1 cellular context compared by ENCODE assay signal in genomic region chr14:24147761-24148428, GRCh38.
TF ChIP-seq lines count a peak whose summit lies in the region.

No MANE protein-coding gene starts in this region.

TF ChIP-seq in HepG2, 621 proteins besides CTCF, POLR2A, EP300 and RAD21 (continued from another document and continues in another):
- TF ChIP-seq, protein P1, sequence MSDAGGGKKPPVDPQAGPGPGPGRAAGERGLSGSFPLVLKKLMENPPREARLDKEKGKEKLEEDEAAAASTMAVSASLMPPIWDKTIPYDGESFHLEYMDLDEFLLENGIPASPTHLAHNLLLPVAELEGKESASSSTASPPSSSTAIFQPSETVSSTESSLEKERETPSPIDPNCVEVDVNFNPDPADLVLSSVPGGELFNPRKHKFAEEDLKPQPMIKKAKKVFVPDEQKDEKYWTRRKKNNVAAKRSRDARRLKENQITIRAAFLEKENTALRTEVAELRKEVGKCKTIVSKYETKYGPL (CRISPR knock-in tag; IDR thresholded peaks at IDR 0.05), result no peak
- TF ChIP-seq RBAK (CRISPR knock-in tag; IDR thresholded peaks at IDR 0.05) (no peak), NR2C2 (CRISPR knock-in tag; IDR thresholded peaks at IDR 0.05; ENCODE audit: borderline replicate concordance) (no peak), CENPBD1 (CRISPR knock-in tag; IDR thresholded peaks at IDR 0.05; ENCODE audit: borderline replicate concordance, low read depth) (no peak), SMAD3 (CRISPR knock-in tag; IDR thresholded peaks at IDR 0.05) (no peak), HNRNPK (IDR thresholded peaks at IDR 0.05; ENCODE audit: low read depth, low read length, poor library complexity, severe bottlenecking) (peak; percentile 12), MED13 (CRISPR knock-in tag; IDR thresholded peaks at IDR 0.05) (peak; percentile 91; the same call in 1 of the 2 replicates), ZNF382 (CRISPR knock-in tag; IDR thresholded peaks at IDR 0.05; ENCODE audit: borderline replicate concordance) (no peak), BORCS8-MEF2B (CRISPR knock-in tag; IDR thresholded peaks at IDR 0.05) (no peak; the same call in 1 of the 2 replicates), MTA1 (CRISPR knock-in tag; IDR thresholded peaks at IDR 0.05; ENCODE audit: borderline replicate concordance) (no peak), ZSCAN21 (CRISPR knock-in tag; IDR thresholded peaks at IDR 0.05; ENCODE audit: borderline replicate concordance) (no peak), THAP11 (CRISPR knock-in tag; IDR thresholded peaks at IDR 0.05) (no peak), FOSL1 (CRISPR knock-in tag; IDR thresholded peaks at IDR 0.05; ENCODE audit: borderline replicate concordance) (no peak), ZNF432 (CRISPR knock-in tag; IDR thresholded peaks at IDR 0.05; ENCODE audit: borderline replicate concordance) (no peak), ZNF207 (IDR thresholded peaks at IDR 0.05; ENCODE audit: borderline replicate concordance) (no peak), REPIN1 (CRISPR knock-in tag; IDR thresholded peaks at IDR 0.05; ENCODE audit: borderline replicate concordance, low read depth) (no peak; the same call in 1 of the 2 replicates), ESRRA (CRISPR knock-in tag; IDR thresholded peaks at IDR 0.05; ENCODE audit: low read depth) (0 out of 2 replicates have a peak, but pooled peaks have one; percentile 26), JARID2 (CRISPR knock-in tag; IDR thresholded peaks at IDR 0.05; ENCODE audit: insufficient replicate concordance) (no peak), HOXA9 (CRISPR knock-in tag; IDR thresholded peaks at IDR 0.05; ENCODE audit: borderline replicate concordance) (no peak), MBD4 (IDR thresholded peaks at IDR 0.05; ENCODE audit: borderline replicate concordance, low read length) (no peak), REL (CRISPR knock-in tag; conservative IDR thresholded peaks at IDR 0.05) (no peak), ZNF558 (CRISPR knock-in tag; IDR thresholded peaks at IDR 0.05; ENCODE audit: borderline replicate concordance) (no peak), ZMAT3 (CRISPR knock-in tag; conservative IDR thresholded peaks at IDR 0.05) (peak; percentile 62; the same call in 1 of the 2 replicates), ZNF724P (CRISPR knock-in tag; IDR thresholded peaks at IDR 0.05; ENCODE audit: borderline replicate concordance) (peak; percentile 34; the same call in 1 of the 2 replicates), SP140L (CRISPR knock-in tag; IDR thresholded peaks at IDR 0.05; ENCODE audit: borderline replicate concordance) (no peak), POLR2AphosphoS5 (IDR thresholded peaks at IDR 0.05; ENCODE audit: low read depth, low read length) (no peak), SOX13 (IDR thresholded peaks at IDR 0.05) (no peak), SOX13 (CRISPR knock-in tag; conservative IDR thresholded peaks at IDR 0.05 in 1 of 2, IDR thresholded peaks at IDR 0.05 in 1 of 2) (no peak), PITX1 (CRISPR knock-in tag; IDR thresholded peaks at IDR 0.05) (peak; percentile 77; the same call in 1 of the 2 replicates), ZNF768 (CRISPR knock-in tag; IDR thresholded peaks at IDR 0.05) (peak; percentile 53; the same call in 1 of the 2 replicates), STAG1 (CRISPR knock-in tag; IDR thresholded peaks at IDR 0.05) (no peak), NCOR1 (IDR thresholded peaks at IDR 0.05; ENCODE audit: borderline replicate concordance, low read length) (no peak), ARID2 (CRISPR knock-in tag; IDR thresholded peaks at IDR 0.05; ENCODE audit: borderline replicate concordance) (peak; percentile 7; the same call in 1 of the 2 replicates), ZNF687 (CRISPR knock-in tag; IDR thresholded peaks at IDR 0.05) (peak; percentile 27; the same call in 1 of the 2 replicates), ZNF414 (CRISPR knock-in tag; IDR thresholded peaks at IDR 0.05) (no peak), ZNF83 (CRISPR knock-in tag; IDR thresholded peaks at IDR 0.05; ENCODE audit: borderline replicate concordance) (peak; percentile 41; the same call in 1 of the 2 replicates), ZNF546 (CRISPR knock-in tag; conservative IDR thresholded peaks at IDR 0.05) (no peak), ZNF367 (CRISPR knock-in tag; IDR thresholded peaks at IDR 0.05; ENCODE audit: borderline replicate concordance) (no peak), FOXM1 (CRISPR knock-in tag; IDR thresholded peaks at IDR 0.05) (no peak)
- TF ChIP-seq, protein P2, sequence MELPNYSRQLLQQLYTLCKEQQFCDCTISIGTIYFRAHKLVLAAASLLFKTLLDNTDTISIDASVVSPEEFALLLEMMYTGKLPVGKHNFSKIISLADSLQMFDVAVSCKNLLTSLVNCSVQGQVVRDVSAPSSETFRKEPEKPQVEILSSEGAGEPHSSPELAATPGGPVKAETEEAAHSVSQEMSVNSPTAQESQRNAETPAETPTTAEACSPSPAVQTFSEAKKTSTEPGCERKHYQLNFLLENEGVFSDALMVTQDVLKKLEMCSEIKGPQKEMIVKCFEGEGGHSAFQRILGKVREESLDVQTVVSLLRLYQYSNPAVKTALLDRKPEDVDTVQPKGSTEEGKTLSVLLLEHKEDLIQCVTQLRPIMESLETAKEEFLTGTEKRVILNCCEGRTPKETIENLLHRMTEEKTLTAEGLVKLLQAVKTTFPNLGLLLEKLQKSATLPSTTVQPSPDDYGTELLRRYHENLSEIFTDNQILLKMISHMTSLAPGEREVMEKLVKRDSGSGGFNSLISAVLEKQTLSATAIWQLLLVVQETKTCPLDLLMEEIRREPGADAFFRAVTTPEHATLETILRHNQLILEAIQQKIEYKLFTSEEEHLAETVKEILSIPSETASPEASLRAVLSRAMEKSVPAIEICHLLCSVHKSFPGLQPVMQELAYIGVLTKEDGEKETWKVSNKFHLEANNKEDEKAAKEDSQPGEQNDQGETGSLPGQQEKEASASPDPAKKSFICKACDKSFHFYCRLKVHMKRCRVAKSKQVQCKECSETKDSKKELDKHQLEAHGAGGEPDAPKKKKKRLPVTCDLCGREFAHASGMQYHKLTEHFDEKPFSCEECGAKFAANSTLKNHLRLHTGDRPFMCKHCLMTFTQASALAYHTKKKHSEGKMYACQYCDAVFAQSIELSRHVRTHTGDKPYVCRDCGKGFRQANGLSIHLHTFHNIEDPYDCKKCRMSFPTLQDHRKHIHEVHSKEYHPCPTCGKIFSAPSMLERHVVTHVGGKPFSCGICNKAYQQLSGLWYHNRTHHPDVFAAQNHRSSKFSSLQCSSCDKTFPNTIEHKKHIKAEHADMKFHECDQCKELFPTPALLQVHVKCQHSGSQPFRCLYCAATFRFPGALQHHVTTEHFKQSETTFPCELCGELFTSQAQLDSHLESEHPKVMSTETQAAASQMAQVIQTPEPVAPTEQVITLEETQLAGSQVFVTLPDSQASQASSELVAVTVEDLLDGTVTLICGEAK (IDR thresholded peaks at IDR 0.05), result no peak
- TF ChIP-seq, protein P2 (CRISPR knock-in tag; IDR thresholded peaks at IDR 0.05), result no peak
- TF ChIP-seq, protein P3, sequence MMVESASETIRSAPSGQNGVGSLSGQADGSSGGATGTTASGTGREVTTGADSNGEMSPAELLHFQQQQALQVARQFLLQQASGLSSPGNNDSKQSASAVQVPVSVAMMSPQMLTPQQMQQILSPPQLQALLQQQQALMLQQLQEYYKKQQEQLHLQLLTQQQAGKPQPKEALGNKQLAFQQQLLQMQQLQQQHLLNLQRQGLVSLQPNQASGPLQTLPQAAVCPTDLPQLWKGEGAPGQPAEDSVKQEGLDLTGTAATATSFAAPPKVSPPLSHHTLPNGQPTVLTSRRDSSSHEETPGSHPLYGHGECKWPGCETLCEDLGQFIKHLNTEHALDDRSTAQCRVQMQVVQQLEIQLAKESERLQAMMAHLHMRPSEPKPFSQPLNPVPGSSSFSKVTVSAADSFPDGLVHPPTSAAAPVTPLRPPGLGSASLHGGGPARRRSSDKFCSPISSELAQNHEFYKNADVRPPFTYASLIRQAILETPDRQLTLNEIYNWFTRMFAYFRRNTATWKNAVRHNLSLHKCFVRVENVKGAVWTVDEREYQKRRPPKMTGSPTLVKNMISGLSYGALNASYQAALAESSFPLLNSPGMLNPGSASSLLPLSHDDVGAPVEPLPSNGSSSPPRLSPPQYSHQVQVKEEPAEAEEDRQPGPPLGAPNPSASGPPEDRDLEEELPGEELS (CRISPR knock-in tag; IDR thresholded peaks at IDR 0.05), result no peak
- TF ChIP-seq, protein P4, sequence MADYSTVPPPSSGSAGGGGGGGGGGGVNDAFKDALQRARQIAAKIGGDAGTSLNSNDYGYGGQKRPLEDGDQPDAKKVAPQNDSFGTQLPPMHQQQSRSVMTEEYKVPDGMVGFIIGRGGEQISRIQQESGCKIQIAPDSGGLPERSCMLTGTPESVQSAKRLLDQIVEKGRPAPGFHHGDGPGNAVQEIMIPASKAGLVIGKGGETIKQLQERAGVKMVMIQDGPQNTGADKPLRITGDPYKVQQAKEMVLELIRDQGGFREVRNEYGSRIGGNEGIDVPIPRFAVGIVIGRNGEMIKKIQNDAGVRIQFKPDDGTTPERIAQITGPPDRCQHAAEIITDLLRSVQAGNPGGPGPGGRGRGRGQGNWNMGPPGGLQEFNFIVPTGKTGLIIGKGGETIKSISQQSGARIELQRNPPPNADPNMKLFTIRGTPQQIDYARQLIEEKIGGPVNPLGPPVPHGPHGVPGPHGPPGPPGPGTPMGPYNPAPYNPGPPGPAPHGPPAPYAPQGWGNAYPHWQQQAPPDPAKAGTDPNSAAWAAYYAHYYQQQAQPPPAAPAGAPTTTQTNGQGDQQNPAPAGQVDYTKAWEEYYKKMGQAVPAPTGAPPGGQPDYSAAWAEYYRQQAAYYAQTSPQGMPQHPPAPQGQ (CRISPR knock-in tag; IDR thresholded peaks at IDR 0.05; ENCODE audit: borderline replicate concordance), result 0 out of 2 replicates have a peak, but pooled peaks have one; percentile 8
